ENCODE assay signal across 1 cellular context in the genomic region with DNA sequence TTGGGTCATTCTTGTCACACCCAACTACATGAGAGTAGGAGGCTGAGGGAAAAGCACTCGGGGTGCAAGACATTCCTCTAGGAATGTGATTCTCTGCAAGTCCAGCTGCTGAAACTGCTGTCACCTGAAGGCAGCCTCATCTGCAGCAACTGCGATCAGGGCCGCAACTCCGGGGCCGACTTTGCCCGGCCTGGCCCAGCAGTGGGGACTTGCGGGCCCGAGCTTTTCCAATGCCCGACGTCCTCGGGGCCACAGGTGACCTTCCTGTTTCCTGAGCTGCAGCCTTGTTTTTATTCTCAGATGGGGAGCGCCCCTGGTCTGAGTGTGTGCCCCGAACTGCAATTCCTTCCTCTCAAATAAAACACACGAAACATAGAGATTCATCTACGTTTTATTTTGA.
TF ChIP-seq lines count a peak whose summit lies in the region.

No MANE protein-coding gene starts in this region.

TF ChIP-seq in HepG2, 621 proteins besides CTCF, POLR2A, EP300 and RAD21:
- no peak for TF ChIP-seq ZFAT (CRISPR knock-in tag; conservative IDR thresholded peaks at IDR 0.05)
- TF ChIP-seq MEIS1 (CRISPR knock-in tag; IDR thresholded peaks at IDR 0.05; ENCODE audit: borderline replicate concordance): no peak
- TF ChIP-seq PITX1 (CRISPR knock-in tag; IDR thresholded peaks at IDR 0.05): no peak
- no peak for TF ChIP-seq FOXO1 (CRISPR knock-in tag; IDR thresholded peaks at IDR 0.05)
- TF ChIP-seq, protein P1, sequence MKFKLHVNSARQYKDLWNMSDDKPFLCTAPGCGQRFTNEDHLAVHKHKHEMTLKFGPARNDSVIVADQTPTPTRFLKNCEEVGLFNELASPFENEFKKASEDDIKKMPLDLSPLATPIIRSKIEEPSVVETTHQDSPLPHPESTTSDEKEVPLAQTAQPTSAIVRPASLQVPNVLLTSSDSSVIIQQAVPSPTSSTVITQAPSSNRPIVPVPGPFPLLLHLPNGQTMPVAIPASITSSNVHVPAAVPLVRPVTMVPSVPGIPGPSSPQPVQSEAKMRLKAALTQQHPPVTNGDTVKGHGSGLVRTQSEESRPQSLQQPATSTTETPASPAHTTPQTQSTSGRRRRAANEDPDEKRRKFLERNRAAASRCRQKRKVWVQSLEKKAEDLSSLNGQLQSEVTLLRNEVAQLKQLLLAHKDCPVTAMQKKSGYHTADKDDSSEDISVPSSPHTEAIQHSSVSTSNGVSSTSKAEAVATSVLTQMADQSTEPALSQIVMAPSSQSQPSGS (CRISPR knock-in tag; IDR thresholded peaks at IDR 0.05): no peak
- TF ChIP-seq SNAPC2 (CRISPR knock-in tag; IDR thresholded peaks at IDR 0.05): no peak
- no peak for TF ChIP-seq SAFB2 (CRISPR knock-in tag; IDR thresholded peaks at IDR 0.05; ENCODE audit: borderline replicate concordance, low read depth)
- TF ChIP-seq ZNF256 (CRISPR knock-in tag; conservative IDR thresholded peaks at IDR 0.05): no peak
- no peak for TF ChIP-seq ARNT (IDR thresholded peaks at IDR 0.05)
- no peak for TF ChIP-seq CREBL2 (CRISPR knock-in tag; IDR thresholded peaks at IDR 0.05; ENCODE audit: borderline replicate concordance)
- no peak for TF ChIP-seq AHR (CRISPR knock-in tag; IDR thresholded peaks at IDR 0.05)
- no peak for TF ChIP-seq ZBTB21 (CRISPR knock-in tag; IDR thresholded peaks at IDR 0.05)
- no peak for TF ChIP-seq ELF3 (CRISPR knock-in tag; IDR thresholded peaks at IDR 0.05)
- TF ChIP-seq ZNF12 (CRISPR knock-in tag; IDR thresholded peaks at IDR 0.05): no peak
- TF ChIP-seq NRL (CRISPR knock-in tag; IDR thresholded peaks at IDR 0.05; ENCODE audit: borderline replicate concordance): no peak
- no peak for TF ChIP-seq DPF2 (CRISPR knock-in tag; IDR thresholded peaks at IDR 0.05; ENCODE audit: borderline replicate concordance, low read depth)
- TF ChIP-seq POLR2AphosphoS5 (IDR thresholded peaks at IDR 0.05; ENCODE audit: low read depth, low read length): no peak
- TF ChIP-seq TCF12 (IDR thresholded peaks at IDR 0.05): no peak
- no peak for TF ChIP-seq TCF12 (CRISPR knock-in tag; IDR thresholded peaks at IDR 0.05)
- no peak for TF ChIP-seq KDM6A (CRISPR knock-in tag; IDR thresholded peaks at IDR 0.05; ENCODE audit: low read depth)
- no peak for TF ChIP-seq ZBTB38 (CRISPR knock-in tag; IDR thresholded peaks at IDR 0.05)
TF ChIP-seq in HepG2: peak in this region for 0.
